1 cellular context compared by ENCODE assay signal in genomic region chr20:13799974-13800373, GRCh38.
TF ChIP-seq lines count a peak whose summit lies in the region.

No MANE protein-coding gene starts in this region.

TF ChIP-seq in endothelial cell of umbilical vein, 7 proteins besides CTCF, POLR2A, EP300 and RAD21:
- TF ChIP-seq JUN (IDR thresholded peaks at IDR 0.05; ENCODE audit: borderline replicate concordance, insufficient read depth, insufficient read length, low read depth) (no peak), POLR2AphosphoS5 (IDR thresholded peaks at IDR 0.05; ENCODE audit: insufficient read depth, low read depth, low read length) (no peak), EZH2 (IDR thresholded peaks at IDR 0.05; ENCODE audit: borderline replicate concordance, low read depth, low read length, severe bottlenecking) (no peak), MYC (IDR thresholded peaks at IDR 0.05; ENCODE audit: low read depth, low read length) (no peak), FOS (IDR thresholded peaks at IDR 0.05; ENCODE audit: borderline replicate concordance, insufficient read depth, low read length) (no peak), MAX (IDR thresholded peaks at IDR 0.05; ENCODE audit: insufficient read depth, insufficient read length) (no peak)
